Comparison of ENCODE assay signal across 20 cellular contexts in the genomic region with DNA sequence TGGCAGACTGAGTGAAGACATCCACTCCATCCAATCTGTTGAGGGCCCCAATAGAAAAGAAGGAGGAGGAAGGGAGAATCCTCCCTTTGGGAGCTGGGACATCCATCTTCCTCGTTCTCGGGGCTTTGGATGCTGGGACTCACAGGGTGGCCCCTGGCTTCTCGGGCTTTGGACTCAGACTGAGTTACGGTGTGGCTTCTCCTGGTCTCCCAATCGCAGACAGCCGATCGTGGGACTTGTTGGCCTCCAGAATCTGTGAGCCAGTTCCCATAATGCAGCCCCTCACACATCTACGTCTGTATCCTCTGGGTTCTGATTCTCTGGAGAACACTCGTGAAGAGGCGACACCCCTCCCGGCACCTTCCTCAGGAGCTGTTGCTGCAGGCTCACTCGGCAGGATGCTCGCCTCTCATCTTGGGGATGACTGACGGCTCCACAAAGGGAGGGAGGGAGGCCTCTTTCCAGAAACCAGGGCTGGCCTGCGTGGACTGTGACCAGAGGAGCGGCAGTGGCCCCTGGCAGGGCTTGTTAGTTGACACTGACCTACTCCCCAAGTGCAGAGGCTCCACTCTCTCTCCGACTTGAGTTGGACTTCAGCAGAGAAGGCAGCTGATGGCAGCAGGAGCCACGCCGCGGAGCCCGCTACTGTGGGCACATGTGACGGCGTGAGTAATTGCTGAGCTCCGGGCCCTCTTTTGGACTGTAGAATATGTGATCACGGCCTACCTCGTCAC. TPM values are rescaled to one million over a fixed set of nuclear protein-coding genes. Genes with fewer than 3 reads are reported as not detected.
DNase-seq lines count a peak whose midpoint lies in the region; ATAC-seq and TF ChIP-seq lines count a peak whose summit lies in the region.
"Had no signal": no experiment of that assay in that cellular context is flagged by ENCODE, and none has a peak within 500 bp of the region (broad histone marks: within the 10 kb centered on the region; RNA-seq: fewer than 3 reads in every experiment).

No MANE protein-coding gene starts in this region.

- H3K27me3 Mint-ChIP-seq in chondrocyte (ENCODE audit: low read depth) (no peaks in the 10 kb centered on the region), neural crest cell (ENCODE audit: low read depth) (no peaks in the 10 kb centered on the region)

- H3K4me3 Mint-ChIP-seq in chondrocyte (ENCODE audit: unreplicated experiment) (no peak overlapping the region), neural crest cell (no peak overlapping the region)
- H3K4me3 Mint-ChIP-seq: B cell; CD4-positive, CD25-positive, alpha-beta regulatory T cell; CD8-positive, alpha-beta T cell; GM23338; H9; HFFc6 had no signal

- H3K27me3 ChIP-seq in right cardiac atrium (ENCODE audit: control insufficient read depth, insufficient read depth) (no peaks in the 10 kb centered on the region), testis (no peaks in the 10 kb centered on the region)
- H3K27me3 ChIP-seq: BLaER1 had no signal

- intact Hi-C loops in Right ventricle myocardium inferior (cut with DNase I) (no loop called here), right cardiac atrium (cut with DNase I) (no loop called here), testis (cut with DNase I; ENCODE audit: low total_unique reads) (no loop called here)

- H3K9me3 Mint-ChIP-seq in chondrocyte (ENCODE audit: low read depth) (peaks cover 3% of the 10 kb centered on the region), neural crest cell (no peaks in the 10 kb centered on the region)
- H3K9me3 Mint-ChIP-seq: CD8-positive, alpha-beta T cell; GM23338; H9; HFFc6 had no signal

- no peak for ATAC-seq in Right ventricle myocardium inferior
- ATAC-seq in right cardiac atrium, result no peak
- ATAC-seq in HG02973 (IDR thresholded peaks at IDR 0.05; ENCODE audit: unreplicated experiment), result no peak
- ATAC-seq in GM21367 (IDR thresholded peaks at IDR 0.05; ENCODE audit: unreplicated experiment), result no peak
- ATAC-seq: CD8-positive, alpha-beta T cell; GM23338 had no signal

- H3K4me3 ChIP-seq in right cardiac atrium (ENCODE audit: low read length) (no peak overlapping the region), testis (no peak overlapping the region)
- H3K4me3 ChIP-seq: BLaER1, GM23338 had no signal

- H3K9me3 ChIP-seq in right cardiac atrium (ENCODE audit: control insufficient read depth, low read length), result no peaks in the 10 kb centered on the region
- no peaks in the 10 kb centered on the region for H3K9me3 ChIP-seq in testis
- H3K9me3 ChIP-seq: BLaER1, Caco-2 had no signal

- no peaks in the 10 kb centered on the region for H3K4me1 ChIP-seq in right cardiac atrium (ENCODE audit: control insufficient read depth, insufficient read depth, low read length)
- H3K4me1 ChIP-seq in testis, result peaks cover 16% of the 10 kb centered on the region
- H3K4me1 ChIP-seq: Caco-2 had no signal

- no peaks in the 10 kb centered on the region for H3K36me3 ChIP-seq in testis (ENCODE audit: low read depth, missing control alignments)
- H3K36me3 ChIP-seq: BLaER1 had no signal

- TF ChIP-seq CTCF in chondrocyte (IDR thresholded peaks at IDR 0.05) (no peak), neural crest cell (conservative IDR thresholded peaks at IDR 0.05) (no peak), testis (IDR thresholded peaks at IDR 0.05) (no peak)

- no peaks in the 10 kb centered on the region for H3K36me3 Mint-ChIP-seq in chondrocyte (ENCODE audit: low read depth)
- H3K36me3 Mint-ChIP-seq in neural crest cell (ENCODE audit: low read depth), result no peaks in the 10 kb centered on the region
- H3K36me3 Mint-ChIP-seq: CD4-positive, CD25-positive, alpha-beta regulatory T cell; CD8-positive, alpha-beta T cell had no signal

- TF ChIP-seq POLR2A in testis (IDR thresholded peaks at IDR 0.05), result no peak

- H3K27ac Mint-ChIP-seq in chondrocyte (ENCODE audit: unreplicated experiment) (no peak overlapping the region), neural crest cell (ENCODE audit: unreplicated experiment) (peak overlapping the region; percentile 68)
- H3K27ac Mint-ChIP-seq: B cell; CD8-positive, alpha-beta T cell; GM23338; H9; HFFc6 had no signal

- H3K27ac ChIP-seq in right cardiac atrium (ENCODE audit: low read length), result no peak overlapping the region
- peak overlapping the region; percentile 57 to 70 for H3K27ac ChIP-seq in testis
- H3K27ac ChIP-seq: 22Rv1, BLaER1, C4-2B had no signal

- WGBS in right cardiac atrium, result 90% methylated on average over 26 of the region's 26 CpGs
- WGBS in testis, 2 donors, result 95 to 97% methylated on average over 16 to 26 of the region's 26 CpGs

- H3K4me1 Mint-ChIP-seq in chondrocyte (ENCODE audit: low read depth) (peaks cover 25% of the 10 kb centered on the region), neural crest cell (no peaks in the 10 kb centered on the region)

- peak; percentile 11 for DNase-seq in Right ventricle myocardium inferior (ENCODE audit: missing footprints)
- no peak for DNase-seq in right cardiac atrium
- DNase-seq in chondrocyte (ENCODE audit: low spot score), result peak; percentile 75
- DNase-seq in neural crest cell (ENCODE audit: low read depth, low spot score), result no peak
- DNase-seq in testis, result no peak
- no peak for DNase-seq in activated CD4-positive, alpha-beta T cell treated with anti-CD3 and anti-CD28 coated beads for 1 hour
- DNase-seq: Caco-2; CD4-positive, CD25-positive, alpha-beta regulatory T cell; CD8-positive, alpha-beta T cell; DMS153; DND-41; H9; HFFc6 had no signal

RNA-seq across cellular contexts. Expression of a gene that starts 14.7 kb away (rescaled TPM):
- total RNA-seq in Right ventricle myocardium inferior (13.2 TPM), right cardiac atrium (10 to 100 TPM in 3 of 4 donors, 1 to 10 TPM in 1; 6.9 to 11.0 (median 10.5) TPM), chondrocyte (33.5 to 36.4 TPM (median 35.6 TPM) in 3 replicates), neural crest cell (72.4 and 73.8 TPM in 2 replicates), testis (100 to 1,000 TPM; 111 to 175 TPM)
- polyA plus RNA-seq in right cardiac atrium (7.8 TPM), testis (ENCODE audit: insufficient read depth, low read depth, low replicate concordance) (62.0 TPM)

RNA-seq across cellular contexts. Expression of a gene that starts 50.3 kb away (rescaled TPM):
- total RNA-seq in Right ventricle myocardium inferior (136 TPM), right cardiac atrium (100 to 1,000 TPM in 1 of 4 donors, 10 to 100 TPM in 3; 69.6 to 102 (median 93.0) TPM), chondrocyte (80.5 to 292 TPM (median 288 TPM) in 3 replicates), neural crest cell (11.1 and 12.3 TPM in 2 replicates), testis (10 to 100 TPM; 68.7 to 92.5 TPM)
- polyA plus RNA-seq in right cardiac atrium (152 TPM), testis (ENCODE audit: insufficient read depth, low read depth, low replicate concordance) (42.8 TPM)

RNA-seq across cellular contexts. Expression of a gene that starts 58.5 kb away (rescaled TPM):
- 15.5 TPM for total RNA-seq in Right ventricle myocardium inferior
- total RNA-seq in right cardiac atrium, result 10 to 100 TPM; 12.5 to 13.8 (median 13.6) TPM
- polyA plus RNA-seq in right cardiac atrium, result 14.5 TPM
- total RNA-seq in chondrocyte, result 7.4 to 11.1 TPM (median 8.6 TPM) in 3 replicates
- 25.7 and 26.5 TPM in 2 replicates for total RNA-seq in neural crest cell
- 10 to 100 TPM; 43.1 to 46.5 TPM for total RNA-seq in testis
- polyA plus RNA-seq in testis (ENCODE audit: insufficient read depth, low read depth, low replicate concordance), result 25.4 TPM

Comparison
In these comparisons a context has a peak if more than half of its experiments do, and no peak if none do; other contexts are left out.
1. DNase-seq: peak in Right ventricle myocardium inferior (single experiment) and chondrocyte (single experiment); none in right cardiac atrium (0 of 3), neural crest cell (single experiment), testis (single experiment) and activated CD4-positive, alpha-beta T cell treated with anti-CD3 and anti-CD28 coated beads for 1 hour (single experiment).